7 cellular contexts compared by ENCODE assay signal in genomic region chr19:7393934-7394508, GRCh38. TPM values are rescaled to one million over a fixed set of nuclear protein-coding genes. Genes with fewer than 3 reads are reported as not detected.
A peak's percentile ranks its signal among the peaks of the same experiment; 100 is the strongest.
DNase-seq lines count a peak whose midpoint lies in the region; ATAC-seq, FAIRE-seq and TF ChIP-seq lines count a peak whose summit lies in the region.

No MANE protein-coding gene starts in this region.

- H3K4me3 ChIP-seq in HUES48 (ENCODE audit: low read depth, low read length) (peak overlapping the region; percentile 92), iPS-20b (ENCODE audit: low read length) (peak overlapping the region; percentile 95), stomach (peak overlapping the region; percentile 82 to 97 (median 93))

- intact Hi-C loops in stomach (cut with DNase I; ENCODE audit: low total_unique reads): no loop called here

- H3K36me3 ChIP-seq in HUES48 (ENCODE audit: control insufficient read depth, insufficient read depth, low read length) (no peaks in the 10 kb centered on the region), iPS-20b (ENCODE audit: insufficient read depth, low read depth, low read length) (no peaks in the 10 kb centered on the region), stomach (peaks cover 0 to 12% (median 7%) of the 10 kb centered on the region in 4 donors)

- H3K27me3 ChIP-seq in HUES48 (ENCODE audit: control insufficient read depth, insufficient read depth, low read length) (no peaks in the 10 kb centered on the region), iPS-20b (ENCODE audit: insufficient read depth, low read length) (no peaks in the 10 kb centered on the region), stomach (no peaks in the 10 kb centered on the region)

- H3K9me3 ChIP-seq in HUES48 (ENCODE audit: control insufficient read depth, insufficient read depth, low read length) (no peaks in the 10 kb centered on the region), iPS-20b (ENCODE audit: insufficient read depth, low read depth, low read length) (no peaks in the 10 kb centered on the region), stomach (no peaks in the 10 kb centered on the region)

- no peak for TF ChIP-seq EP300 in stomach (IDR thresholded peaks at IDR 0.05)

- no peak overlapping the region for H3K9ac ChIP-seq in HUES48 (ENCODE audit: low read depth, low read length)
- peak overlapping the region; percentile 63; the same call in 1 of the 2 replicates for H3K9ac ChIP-seq in iPS-20b (ENCODE audit: low read depth, low read length)

- TF ChIP-seq POLR2A in stomach (IDR thresholded peaks at IDR 0.05) (no peak), GM12892 (IDR thresholded peaks at IDR 0.05; ENCODE audit: low read depth, low read length) (no peak)

- TF ChIP-seq CTCF in stomach (IDR thresholded peaks at IDR 0.05): no peak

- ATAC-seq in activated naive CD4-positive, alpha-beta T cell treated with anti-CD3 and anti-CD28 coated beads, Interleukin-2, amount 50 U/mL, for 72 hours: no peak
- no peak for ATAC-seq in HG03439 (IDR thresholded peaks at IDR 0.05; ENCODE audit: unreplicated experiment)

- no peaks in the 10 kb centered on the region for H3K36me3 Mint-ChIP-seq in activated naive CD4-positive, alpha-beta T cell treated with anti-CD3 and anti-CD28 coated beads, Interleukin-2, amount 50 U/mL, for 72 hours

- 22 to 60% (median 37%) methylated on average over 6 of the region's 6 CpGs for WGBS in stomach, 5 donors

- H3K27ac Mint-ChIP-seq in activated naive CD4-positive, alpha-beta T cell treated with anti-CD3 and anti-CD28 coated beads, Interleukin-2, amount 50 U/mL, for 72 hours: peak overlapping the region; percentile 89 to 95

- FAIRE-seq in GM12892 (lab: Jason Lieb, UNC): no peak

- DNase-seq in activated naive CD4-positive, alpha-beta T cell treated with anti-CD3 and anti-CD28 coated beads, Interleukin-2, amount 50 U/mL, for 72 hours (ENCODE audit: low spot score in 2 of 2): no peak
- DNase-seq in stomach: no peak
- DNase-seq in NCI-H1092 treated with DMSO at 0.1 percent for 48 hours (lab: John Stamatoyannopoulos, UW): no peak
- no peak for DNase-seq in GM12892 (ENCODE audit: insufficient read length)

- H3K27ac ChIP-seq in HUES48 (ENCODE audit: low read depth, low read length) (no peak overlapping the region), iPS-20b (ENCODE audit: low read length) (no peak overlapping the region), stomach (peak overlapping the region in 3 of 5 donors; percentile 86 to 93 (median 91))

- no peaks in the 10 kb centered on the region for H3K9me3 Mint-ChIP-seq in activated naive CD4-positive, alpha-beta T cell treated with anti-CD3 and anti-CD28 coated beads, Interleukin-2, amount 50 U/mL, for 72 hours

- peaks cover 5% of the 10 kb centered on the region for H3K4me1 ChIP-seq in HUES48 (ENCODE audit: control insufficient read depth, insufficient read depth, low read length)
- H3K4me1 ChIP-seq in iPS-20b (ENCODE audit: insufficient read depth, low read length): peaks cover 8% of the 10 kb centered on the region
- H3K4me1 ChIP-seq in stomach: peaks cover 30 to 61% (median 39%) of the 10 kb centered on the region in 4 donors

RNA-seq across cellular contexts. Expression of gene ARHGEF18, which starts 45.3 kb away (rescaled TPM):
- total RNA-seq in activated naive CD4-positive, alpha-beta T cell treated with anti-CD3 and anti-CD28 coated beads, Interleukin-2, amount 50 U/mL, for 72 hours: 10 to 100 TPM; 30.1 to 36.0 TPM
- total RNA-seq in stomach: 10 to 100 TPM; 26.8 to 56.2 (median 37.1) TPM
- 10 to 100 TPM; 12.6 to 19.3 (median 14.8) TPM for polyA plus RNA-seq in stomach
- 3.8 TPM for polyA plus RNA-seq in GM12892 (2012; ENCODE audit: missing spikeins)

Comparison
In these comparisons a context has a peak if more than half of its experiments do, and no peak if none do; other contexts are left out.
1. H3K27ac ChIP-seq: peak in stomach (3 of 5); none in HUES48 (single experiment) and iPS-20b (single experiment).
2. Peak in every context shown above with its lines, with median percentiles within 50 percentile points of each other: H3K4me3 ChIP-seq.